In the genomic region with DNA sequence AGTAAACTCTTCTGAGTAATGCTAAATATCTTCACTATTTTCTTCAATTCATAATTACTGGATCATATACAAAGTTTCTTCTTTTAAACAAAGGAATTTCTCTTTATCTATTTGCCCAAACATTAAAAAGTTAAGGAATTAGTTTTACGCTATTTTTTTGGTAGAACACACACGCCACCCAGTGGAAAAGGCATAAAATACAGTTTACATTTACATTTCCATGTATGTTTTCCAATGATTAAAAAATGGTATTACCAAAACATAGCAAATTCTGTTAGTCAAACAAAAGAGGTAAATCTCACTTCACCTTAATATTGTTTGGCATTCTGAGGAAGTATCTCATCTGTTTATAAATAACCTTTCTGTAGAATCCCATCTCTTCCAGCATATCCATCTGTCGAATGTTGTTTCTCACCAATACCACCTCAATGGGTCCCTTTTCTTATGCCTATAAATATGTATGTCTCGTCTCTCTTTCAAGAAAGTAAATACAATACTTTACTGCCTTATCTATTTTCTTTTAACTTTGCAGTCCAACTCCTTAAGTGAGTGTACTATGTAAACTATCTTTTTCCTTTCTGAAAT, we compare ENCODE assay signal across 2 cellular contexts.
TF ChIP-seq lines count a peak whose summit lies in the region.

No MANE protein-coding gene starts in this region.

TF ChIP-seq in GM12891, 5 proteins besides CTCF, POLR2A, EP300 and RAD21:
- TF ChIP-seq TAF1 (IDR thresholded peaks at IDR 0.05; ENCODE audit: low read depth, low read length) = no peak
- TF ChIP-seq POU2F2 (IDR thresholded peaks at IDR 0.05; ENCODE audit: low read depth, low read length) = no peak
- TF ChIP-seq SPI1 (IDR thresholded peaks at IDR 0.05; ENCODE audit: low read depth, low read length) = no peak
- no peak for TF ChIP-seq PAX5 (IDR thresholded peaks at IDR 0.05; ENCODE audit: insufficient read depth, low read length, severe bottlenecking)
- TF ChIP-seq POLR2AphosphoS5 (IDR thresholded peaks at IDR 0.05; ENCODE audit: low read depth, low read length) = no peak

TF ChIP-seq in endothelial cell of umbilical vein, 7 proteins besides CTCF, POLR2A, EP300 and RAD21:
- TF ChIP-seq JUN (IDR thresholded peaks at IDR 0.05; ENCODE audit: borderline replicate concordance, insufficient read depth, insufficient read length, low read depth) = no peak
- no peak for TF ChIP-seq POLR2AphosphoS5 (IDR thresholded peaks at IDR 0.05; ENCODE audit: insufficient read depth, low read depth, low read length)
